Comparison of ENCODE assay signal across 1 cellular context in the genomic region with DNA sequence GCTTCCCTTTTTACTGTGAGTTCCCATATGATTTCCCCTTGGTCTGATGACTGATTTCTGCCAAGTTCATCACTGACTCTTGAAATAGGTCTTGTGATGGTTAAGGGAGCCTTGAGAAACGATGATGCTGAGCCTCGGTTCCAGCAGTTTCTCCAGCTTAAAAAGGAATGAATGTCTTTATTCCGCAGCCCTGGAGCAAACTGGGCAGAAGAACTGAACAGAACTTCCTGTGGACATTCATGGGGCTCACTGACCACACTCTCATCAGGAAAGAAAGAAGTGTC.
TF ChIP-seq lines count a peak whose summit lies in the region.

No MANE protein-coding gene starts in this region.

TF ChIP-seq in GM23338, 12 proteins besides CTCF, POLR2A, EP300 and RAD21 (continued from another document):
- TF ChIP-seq, protein P1, sequence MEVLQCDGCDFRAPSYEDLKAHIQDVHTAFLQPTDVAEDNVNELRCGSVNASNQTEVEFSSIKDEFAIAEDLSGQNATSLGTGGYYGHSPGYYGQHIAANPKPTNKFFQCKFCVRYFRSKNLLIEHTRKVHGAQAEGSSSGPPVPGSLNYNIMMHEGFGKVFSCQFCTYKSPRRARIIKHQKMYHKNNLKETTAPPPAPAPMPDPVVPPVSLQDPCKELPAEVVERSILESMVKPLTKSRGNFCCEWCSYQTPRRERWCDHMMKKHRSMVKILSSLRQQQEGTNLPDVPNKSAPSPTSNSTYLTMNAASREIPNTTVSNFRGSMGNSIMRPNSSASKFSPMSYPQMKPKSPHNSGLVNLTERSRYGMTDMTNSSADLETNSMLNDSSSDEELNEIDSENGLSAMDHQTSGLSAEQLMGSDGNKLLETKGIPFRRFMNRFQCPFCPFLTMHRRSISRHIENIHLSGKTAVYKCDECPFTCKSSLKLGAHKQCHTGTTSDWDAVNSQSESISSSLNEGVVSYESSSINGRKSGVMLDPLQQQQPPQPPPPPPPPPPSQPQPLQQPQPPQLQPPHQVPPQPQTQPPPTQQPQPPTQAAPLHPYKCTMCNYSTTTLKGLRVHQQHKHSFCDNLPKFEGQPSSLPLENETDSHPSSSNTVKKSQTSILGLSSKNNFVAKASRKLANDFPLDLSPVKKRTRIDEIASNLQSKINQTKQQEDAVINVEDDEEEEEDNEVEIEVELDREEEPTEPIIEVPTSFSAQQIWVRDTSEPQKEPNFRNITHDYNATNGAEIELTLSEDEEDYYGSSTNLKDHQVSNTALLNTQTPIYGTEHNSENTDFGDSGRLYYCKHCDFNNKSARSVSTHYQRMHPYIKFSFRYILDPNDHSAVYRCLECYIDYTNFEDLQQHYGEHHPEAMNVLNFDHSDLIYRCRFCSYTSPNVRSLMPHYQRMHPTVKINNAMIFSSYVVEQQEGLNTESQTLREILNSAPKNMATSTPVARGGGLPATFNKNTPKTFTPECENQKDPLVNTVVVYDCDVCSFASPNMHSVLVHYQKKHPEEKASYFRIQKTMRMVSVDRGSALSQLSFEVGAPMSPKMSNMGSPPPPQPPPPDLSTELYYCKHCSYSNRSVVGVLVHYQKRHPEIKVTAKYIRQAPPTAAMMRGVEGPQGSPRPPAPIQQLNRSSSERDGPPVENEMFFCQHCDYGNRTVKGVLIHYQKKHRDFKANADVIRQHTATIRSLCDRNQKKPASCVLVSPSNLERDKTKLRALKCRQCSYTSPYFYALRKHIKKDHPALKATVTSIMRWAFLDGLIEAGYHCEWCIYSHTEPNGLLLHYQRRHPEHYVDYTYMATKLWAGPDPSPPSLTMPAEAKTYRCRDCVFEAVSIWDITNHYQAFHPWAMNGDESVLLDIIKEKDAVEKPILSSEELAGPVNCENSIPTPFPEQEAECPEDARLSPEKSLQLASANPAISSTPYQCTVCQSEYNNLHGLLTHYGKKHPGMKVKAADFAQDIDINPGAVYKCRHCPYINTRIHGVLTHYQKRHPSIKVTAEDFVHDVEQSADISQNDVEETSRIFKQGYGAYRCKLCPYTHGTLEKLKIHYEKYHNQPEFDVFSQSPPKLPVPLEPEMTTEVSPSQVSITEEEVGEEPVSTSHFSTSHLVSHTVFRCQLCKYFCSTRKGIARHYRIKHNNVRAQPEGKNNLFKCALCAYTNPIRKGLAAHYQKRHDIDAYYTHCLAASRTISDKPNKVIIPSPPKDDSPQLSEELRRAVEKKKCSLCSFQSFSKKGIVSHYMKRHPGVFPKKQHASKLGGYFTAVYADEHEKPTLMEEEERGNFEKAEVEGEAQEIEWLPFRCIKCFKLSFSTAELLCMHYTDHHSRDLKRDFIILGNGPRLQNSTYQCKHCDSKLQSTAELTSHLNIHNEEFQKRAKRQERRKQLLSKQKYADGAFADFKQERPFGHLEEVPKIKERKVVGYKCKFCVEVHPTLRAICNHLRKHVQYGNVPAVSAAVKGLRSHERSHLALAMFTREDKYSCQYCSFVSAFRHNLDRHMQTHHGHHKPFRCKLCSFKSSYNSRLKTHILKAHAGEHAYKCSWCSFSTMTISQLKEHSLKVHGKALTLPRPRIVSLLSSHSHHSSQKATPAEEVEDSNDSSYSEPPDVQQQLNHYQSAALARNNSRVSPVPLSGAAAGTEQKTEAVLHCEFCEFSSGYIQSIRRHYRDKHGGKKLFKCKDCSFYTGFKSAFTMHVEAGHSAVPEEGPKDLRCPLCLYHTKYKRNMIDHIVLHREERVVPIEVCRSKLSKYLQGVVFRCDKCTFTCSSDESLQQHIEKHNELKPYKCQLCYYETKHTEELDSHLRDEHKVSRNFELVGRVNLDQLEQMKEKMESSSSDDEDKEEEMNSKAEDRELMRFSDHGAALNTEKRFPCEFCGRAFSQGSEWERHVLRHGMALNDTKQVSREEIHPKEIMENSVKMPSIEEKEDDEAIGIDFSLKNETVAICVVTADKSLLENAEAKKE (CRISPR knock-in tag; IDR thresholded peaks at IDR 0.05): no peak
- no peak for TF ChIP-seq NANOG (IDR thresholded peaks at IDR 0.05; ENCODE audit: borderline replicate concordance)
- TF ChIP-seq POLR2AphosphoS5 (IDR thresholded peaks at IDR 0.05; ENCODE audit: low read depth): no peak
